ENCODE assay signal across 16 cellular contexts in the genomic region with DNA sequence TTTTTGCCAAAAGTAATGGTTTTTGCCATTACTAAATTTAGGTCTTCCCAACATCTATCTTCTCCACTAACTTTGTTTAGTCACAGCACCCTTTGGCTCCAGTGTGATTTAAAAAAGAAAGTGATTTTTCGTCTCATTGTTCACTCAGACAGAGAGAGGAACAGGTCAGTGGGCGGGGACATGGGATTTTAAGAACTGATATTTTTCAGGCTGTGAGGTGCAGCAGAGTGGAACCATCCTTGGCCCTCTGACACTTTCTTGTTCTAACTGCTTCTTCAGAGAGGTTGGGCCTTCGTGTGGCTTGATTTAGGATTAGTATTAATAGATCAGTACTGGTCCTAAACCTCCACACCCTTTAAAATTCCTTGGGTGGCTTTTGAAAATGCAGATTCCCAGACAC. TPM values are rescaled to one million over a fixed set of nuclear protein-coding genes. Genes with fewer than 3 reads are reported as not detected.
DNase-seq lines count a peak whose midpoint lies in the region; ATAC-seq, FAIRE-seq and TF ChIP-seq lines count a peak whose summit lies in the region.
"Had no signal": no experiment of that assay in that cellular context is flagged by ENCODE, and none has a peak within 500 bp of the region (broad histone marks: within the 10 kb centered on the region; RNA-seq: fewer than 3 reads in every experiment).

No MANE protein-coding gene starts in this region.

- intact Hi-C loops in gastrocnemius medialis (cut with DNase I; ENCODE audit: low total_unique reads): loop anchor here (10.0 kb wide), 1 partner anchor 595 kb away; no protein-coding TSS in a partner anchor

- no peaks in the 10 kb centered on the region for H3K27me3 ChIP-seq in gastrocnemius medialis

- H3K36me3 ChIP-seq in gastrocnemius medialis: peaks cover 0 to 20% of the 10 kb centered on the region in 2 donors

- TF ChIP-seq CTCF in gastrocnemius medialis (IDR thresholded peaks at IDR 0.05 in 4 of 5, conservative IDR thresholded peaks at IDR 0.05 in 1 of 5): no peak

- peaks cover 0 to 14% of the 10 kb centered on the region in 2 donors for H3K4me1 ChIP-seq in gastrocnemius medialis

- peak; percentile 18 for DNase-seq in DMS79 treated with DMSO at 0.1 percent for 48 hours (lab: John Stamatoyannopoulos, UW)
- DNase-seq in DMS79 (lab: John Stamatoyannopoulos, UW): no peak
- no peak for DNase-seq in HTR-8/SVneo (ENCODE audit: insufficient read length, low spot score)
- no peak for DNase-seq in EL
- DNase-seq in COLO829 (ENCODE audit: low spot score): no peak
- DNase-seq in gastrocnemius medialis: no peak
- DNase-seq: amniotic stem cell, DMS53, H9, T-cell had no signal

- no peak overlapping the region for H3K4me3 ChIP-seq in gastrocnemius medialis

- in situ Hi-C loops in gastrocnemius medialis (cut with MboI; ENCODE audit: low sequenced_read_pairs in 4 of 4): no loop called here

- H3K27ac ChIP-seq in gastrocnemius medialis: no peak overlapping the region
- H3K27ac ChIP-seq: 22Rv1 had no signal

- TF ChIP-seq POLR2A in gastrocnemius medialis (IDR thresholded peaks at IDR 0.05): no peak

- ATAC-seq in GM21737 (IDR thresholded peaks at IDR 0.05; ENCODE audit: unreplicated experiment): peak; percentile 98
- ATAC-seq in HG03175 (IDR thresholded peaks at IDR 0.05; ENCODE audit: unreplicated experiment): peak; percentile 93
- no peak for ATAC-seq in gastrocnemius medialis
- ATAC-seq: sciatic nerve, T-cell had no signal

- H3K9me3 ChIP-seq in gastrocnemius medialis: no peaks in the 10 kb centered on the region

- no peak for FAIRE-seq in HTR-8/SVneo (lab: Jason Lieb, UNC)
- FAIRE-seq: endometrium had no signal

RNA-seq across cellular contexts. Expression of gene CASQ2, which starts 38.7 kb away (rescaled TPM):
- 100 to 1,000 TPM in 1 of 4 donors, 10 to 100 TPM in 3; 16.5 to 207 (median 83.2) TPM for total RNA-seq in gastrocnemius medialis
- total RNA-seq: H9, mononuclear cell, T-cell had no signal

Comparison
In these comparisons a context has a peak if more than half of its experiments do, and no peak if none do; other contexts are left out.
1. ATAC-seq: peak in GM21737 (single experiment) and HG03175 (single experiment); none in gastrocnemius medialis (0 of 2).